In the genomic region with DNA sequence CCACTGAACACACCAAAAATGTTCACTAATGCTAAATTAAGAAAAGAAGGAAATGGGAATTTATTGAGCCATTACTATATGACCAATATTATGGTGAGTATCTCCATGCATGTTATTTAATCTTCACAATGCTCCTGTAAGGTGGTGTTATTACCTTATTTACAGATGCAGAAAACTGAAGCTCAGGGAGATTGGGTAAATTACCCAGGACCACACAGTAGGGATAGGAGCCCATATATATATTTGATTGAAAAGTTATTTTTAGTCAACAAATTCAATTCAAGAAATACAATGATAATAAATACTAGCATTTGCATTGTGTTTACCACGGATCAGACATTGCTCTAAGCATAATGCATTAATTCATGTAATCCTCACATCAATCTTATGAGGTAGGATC, we compare ENCODE assay signal across 2 cellular contexts.
TF ChIP-seq lines count a peak whose summit lies in the region.

No MANE protein-coding gene starts in this region.

TF ChIP-seq in SK-N-SH treated with all-trans-retinoic acid at 6 μM for 48 hours, 23 proteins besides CTCF, POLR2A, EP300 and RAD21:
- TF ChIP-seq, protein P1, sequence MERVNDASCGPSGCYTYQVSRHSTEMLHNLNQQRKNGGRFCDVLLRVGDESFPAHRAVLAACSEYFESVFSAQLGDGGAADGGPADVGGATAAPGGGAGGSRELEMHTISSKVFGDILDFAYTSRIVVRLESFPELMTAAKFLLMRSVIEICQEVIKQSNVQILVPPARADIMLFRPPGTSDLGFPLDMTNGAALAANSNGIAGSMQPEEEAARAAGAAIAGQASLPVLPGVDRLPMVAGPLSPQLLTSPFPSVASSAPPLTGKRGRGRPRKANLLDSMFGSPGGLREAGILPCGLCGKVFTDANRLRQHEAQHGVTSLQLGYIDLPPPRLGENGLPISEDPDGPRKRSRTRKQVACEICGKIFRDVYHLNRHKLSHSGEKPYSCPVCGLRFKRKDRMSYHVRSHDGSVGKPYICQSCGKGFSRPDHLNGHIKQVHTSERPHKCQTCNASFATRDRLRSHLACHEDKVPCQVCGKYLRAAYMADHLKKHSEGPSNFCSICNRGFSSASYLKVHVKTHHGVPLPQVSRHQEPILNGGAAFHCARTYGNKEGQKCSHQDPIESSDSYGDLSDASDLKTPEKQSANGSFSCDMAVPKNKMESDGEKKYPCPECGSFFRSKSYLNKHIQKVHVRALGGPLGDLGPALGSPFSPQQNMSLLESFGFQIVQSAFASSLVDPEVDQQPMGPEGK (CRISPR knock-in tag; IDR thresholded peaks at IDR 0.05; ENCODE audit: borderline replicate concordance), result no peak
- TF ChIP-seq TSHZ2 (CRISPR knock-in tag; IDR thresholded peaks at IDR 0.05), result no peak
- TF ChIP-seq ZFP3 (CRISPR knock-in tag; IDR thresholded peaks at IDR 0.05), result peak; percentile 95
- TF ChIP-seq GLIS3 (CRISPR knock-in tag; IDR thresholded peaks at IDR 0.05), result no peak

TF ChIP-seq in SK-N-SH, 30 proteins besides CTCF, POLR2A, EP300 and RAD21:
- TF ChIP-seq CHD2 (IDR thresholded peaks at IDR 0.05; ENCODE audit: low read length, partially characterized antibody) (no peak), SIN3A (IDR thresholded peaks at IDR 0.05; ENCODE audit: borderline replicate concordance, low read depth, low read length) (no peak), RXRA (IDR thresholded peaks at IDR 0.05; ENCODE audit: borderline replicate concordance, low read depth) (no peak), TEAD4 (IDR thresholded peaks at IDR 0.05; ENCODE audit: borderline replicate concordance, insufficient read depth) (no peak), USF1 (IDR thresholded peaks at IDR 0.05; ENCODE audit: borderline replicate concordance, low read depth) (no peak), RFX5 (IDR thresholded peaks at IDR 0.05; ENCODE audit: low read length) (no peak), ELF1 (IDR thresholded peaks at IDR 0.05) (no peak), NFIC (IDR thresholded peaks at IDR 0.05; ENCODE audit: borderline replicate concordance) (no peak), FOXM1 (IDR thresholded peaks at IDR 0.05; ENCODE audit: low read depth) (no peak), FOXJ3 (CRISPR knock-in tag; IDR thresholded peaks at IDR 0.05) (no peak), FOSL2 (IDR thresholded peaks at IDR 0.05; ENCODE audit: borderline replicate concordance, low read depth) (no peak), TCF12 (IDR thresholded peaks at IDR 0.05) (no peak), MEF2A (IDR thresholded peaks at IDR 0.05; ENCODE audit: borderline replicate concordance, low read depth) (no peak), USF2 (IDR thresholded peaks at IDR 0.05; ENCODE audit: borderline replicate concordance, low read depth, low read length) (no peak), RCOR1 (IDR thresholded peaks at IDR 0.05; ENCODE audit: low read length) (no peak)
- TF ChIP-seq, protein P2, sequence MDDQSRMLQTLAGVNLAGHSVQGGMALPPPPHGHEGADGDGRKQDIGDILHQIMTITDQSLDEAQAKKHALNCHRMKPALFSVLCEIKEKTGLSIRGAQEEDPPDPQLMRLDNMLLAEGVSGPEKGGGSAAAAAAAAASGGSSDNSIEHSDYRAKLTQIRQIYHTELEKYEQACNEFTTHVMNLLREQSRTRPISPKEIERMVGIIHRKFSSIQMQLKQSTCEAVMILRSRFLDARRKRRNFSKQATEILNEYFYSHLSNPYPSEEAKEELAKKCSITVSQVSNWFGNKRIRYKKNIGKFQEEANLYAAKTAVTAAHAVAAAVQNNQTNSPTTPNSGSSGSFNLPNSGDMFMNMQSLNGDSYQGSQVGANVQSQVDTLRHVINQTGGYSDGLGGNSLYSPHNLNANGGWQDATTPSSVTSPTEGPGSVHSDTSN (IDR thresholded peaks at IDR 0.05), result no peak
- TF ChIP-seq, protein P3, sequence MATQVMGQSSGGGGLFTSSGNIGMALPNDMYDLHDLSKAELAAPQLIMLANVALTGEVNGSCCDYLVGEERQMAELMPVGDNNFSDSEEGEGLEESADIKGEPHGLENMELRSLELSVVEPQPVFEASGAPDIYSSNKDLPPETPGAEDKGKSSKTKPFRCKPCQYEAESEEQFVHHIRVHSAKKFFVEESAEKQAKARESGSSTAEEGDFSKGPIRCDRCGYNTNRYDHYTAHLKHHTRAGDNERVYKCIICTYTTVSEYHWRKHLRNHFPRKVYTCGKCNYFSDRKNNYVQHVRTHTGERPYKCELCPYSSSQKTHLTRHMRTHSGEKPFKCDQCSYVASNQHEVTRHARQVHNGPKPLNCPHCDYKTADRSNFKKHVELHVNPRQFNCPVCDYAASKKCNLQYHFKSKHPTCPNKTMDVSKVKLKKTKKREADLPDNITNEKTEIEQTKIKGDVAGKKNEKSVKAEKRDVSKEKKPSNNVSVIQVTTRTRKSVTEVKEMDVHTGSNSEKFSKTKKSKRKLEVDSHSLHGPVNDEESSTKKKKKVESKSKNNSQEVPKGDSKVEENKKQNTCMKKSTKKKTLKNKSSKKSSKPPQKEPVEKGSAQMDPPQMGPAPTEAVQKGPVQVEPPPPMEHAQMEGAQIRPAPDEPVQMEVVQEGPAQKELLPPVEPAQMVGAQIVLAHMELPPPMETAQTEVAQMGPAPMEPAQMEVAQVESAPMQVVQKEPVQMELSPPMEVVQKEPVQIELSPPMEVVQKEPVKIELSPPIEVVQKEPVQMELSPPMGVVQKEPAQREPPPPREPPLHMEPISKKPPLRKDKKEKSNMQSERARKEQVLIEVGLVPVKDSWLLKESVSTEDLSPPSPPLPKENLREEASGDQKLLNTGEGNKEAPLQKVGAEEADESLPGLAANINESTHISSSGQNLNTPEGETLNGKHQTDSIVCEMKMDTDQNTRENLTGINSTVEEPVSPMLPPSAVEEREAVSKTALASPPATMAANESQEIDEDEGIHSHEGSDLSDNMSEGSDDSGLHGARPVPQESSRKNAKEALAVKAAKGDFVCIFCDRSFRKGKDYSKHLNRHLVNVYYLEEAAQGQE (IDR thresholded peaks at IDR 0.05; ENCODE audit: low read depth, low read length), result no peak
